ENCODE assay signal across 34 cellular contexts in the genomic region with DNA sequence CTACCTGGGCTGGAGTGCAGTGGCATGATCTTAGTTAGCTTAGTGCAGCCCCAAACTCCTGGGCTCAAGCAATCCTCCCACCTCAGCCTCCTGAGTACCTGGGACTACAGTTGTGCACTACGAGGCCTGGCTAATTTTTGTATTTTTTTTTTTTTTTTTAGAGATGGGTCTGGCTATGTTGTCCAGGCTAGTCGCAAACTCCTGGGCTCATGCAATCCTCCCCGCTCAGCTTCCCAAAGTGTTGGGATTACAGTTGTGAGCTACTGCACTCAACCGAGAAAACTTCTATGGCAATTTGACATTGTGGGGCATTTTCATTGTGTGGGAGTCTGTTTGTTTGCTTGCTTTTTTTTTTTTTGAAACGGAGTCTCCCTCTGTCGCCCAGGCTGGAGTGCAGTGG.
"Had no signal": no experiment of that assay in that cellular context is flagged by ENCODE, and none has a peak within 500 bp of the region (broad histone marks: within the 10 kb centered on the region; RNA-seq: fewer than 3 reads in every experiment).

No MANE protein-coding gene starts in this region.

- H3K27me3 ChIP-seq: MG63 had no signal

- H3K36me3 ChIP-seq: MG63 had no signal

- H3K4me3 ChIP-seq: MG63 had no signal

- H3K9me3 ChIP-seq: MG63 had no signal

- DNase-seq: Karpas-422, Kasumi-1, MG63, MM.1S, MV-4-11, NCI-H1048, NCI-H1092, NCI-H1092 treated with DMSO at 0.1 percent for 48 hours, NCI-H1105, NCI-H1105 treated with DMSO at 0.1 percent for 48 hours, NCI-H1417 treated with DMSO at 0.1 percent for 48 hours, NCI-H1436, NCI-H1436 treated with DMSO at 0.1 percent for 48 hours, NCI-H146, NCI-H1694, NCI-H1694 treated with DMSO at 0.1 percent for 48 hours, NCI-H187 treated with DMSO at 0.1 percent for 48 hours, NCI-H1930, NCI-H2029, NCI-H2029 treated with DMSO at 0.1 percent for 48 hours, NCI-H2081, NCI-H2081 treated with DMSO at 0.1 percent for 48 hours, NCI-H2107, NCI-H2171, NCI-H2171 treated with DMSO at 0.1 percent for 48 hours, NCI-H2227 treated with DMSO at 0.1 percent for 48 hours, NCI-H226, NCI-H345, NCI-H446, NCI-H446 treated with DMSO at 0.1 percent for 48 hours, NCI-H510A, NCI-H510A treated with DMSO at 0.1 percent for 48 hours, NCI-H524, NCI-H524 treated with DMSO at 0.1 percent for 48 hours had no signal
